ENCODE assay signal across 11 cellular contexts in the genomic region with DNA sequence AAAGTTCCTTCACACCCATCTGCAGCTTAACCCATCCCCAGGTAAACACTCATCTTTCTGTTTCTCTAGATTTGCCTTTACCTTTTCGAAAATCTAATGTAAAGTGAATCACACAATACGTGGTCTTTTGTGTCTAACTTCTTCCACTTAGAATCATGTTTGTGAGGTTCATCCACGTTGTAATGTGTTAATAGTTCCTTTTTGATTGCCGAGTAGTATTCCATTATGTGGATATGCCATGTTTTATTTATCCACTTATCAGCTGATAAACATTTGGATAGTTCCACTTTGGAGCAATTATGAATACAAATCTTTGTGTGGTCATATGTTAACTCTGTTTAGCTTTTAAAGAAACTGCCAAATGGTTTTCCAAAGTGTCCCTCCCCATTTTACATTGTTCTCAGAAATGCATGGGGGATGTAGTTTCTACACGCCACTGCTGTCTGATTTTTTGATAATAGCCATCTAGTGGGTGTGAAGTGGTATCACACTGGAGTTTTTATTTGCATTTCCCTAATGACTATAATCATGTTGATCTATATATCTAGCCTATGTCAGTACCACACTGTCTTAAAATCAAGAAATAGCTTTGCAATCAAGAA. TPM values are rescaled to one million over a fixed set of nuclear protein-coding genes. Genes with fewer than 3 reads are reported as not detected.
DNase-seq lines count a peak whose midpoint lies in the region; ATAC-seq, FAIRE-seq and TF ChIP-seq lines count a peak whose summit lies in the region.
"Had no signal": no experiment of that assay in that cellular context is flagged by ENCODE, and none has a peak within 500 bp of the region (broad histone marks: within the 10 kb centered on the region; RNA-seq: fewer than 3 reads in every experiment).

No MANE protein-coding gene starts in this region.

- no peak overlapping the region for H2BK120ac ChIP-seq in H1 (replicated peaks; ENCODE audit: low read depth, low read length)

- H3K79me1 ChIP-seq in H1 (ENCODE audit: low read depth, low read length), result no peaks in the 10 kb centered on the region

- no TSS peak for BruUV-seq in MCF 10A (replicated peaks; lab: Mats Ljungman, UMichigan)

- no peak overlapping the region for H3K9ac ChIP-seq in H1 (replicated peaks in 1 of 4; ENCODE audit: extremely low read depth in 1 of 4, low read depth in 3 of 4, low read length in 3 of 4)
- H3K9ac ChIP-seq: GM23248 had no signal

- no peaks in the 10 kb centered on the region for H3K27me3 ChIP-seq in breast epithelium
- no peaks in the 10 kb centered on the region for H3K27me3 ChIP-seq in H1 (replicated peaks in 1 of 4; ENCODE audit: control insufficient read depth in 3 of 4, extremely low read depth in 1 of 4, insufficient read depth in 3 of 4, low read length in 3 of 4)

- H3K9me3 Mint-ChIP-seq in MCF 10A (ENCODE audit: unreplicated experiment), result no peaks in the 10 kb centered on the region
- H3K9me3 Mint-ChIP-seq: stimulated activated naive CD8-positive, alpha-beta T cell treated with anti-CD3 and anti-CD28 coated beads, Interleukin-15, amount 100 ng/mL, for 72 hours had no signal

- WGBS in H1 (ENCODE audit: extremely low coverage in 1 of 2, insufficient coverage in 1 of 2, insufficient read length in 1 of 2, insufficient replicate concordance in 2 of 2, low coverage in 1 of 2, low lambda C conversion rate in 2 of 2, missing lambda C conversion rate in 1 of 2), 2 experiments, result 90% methylated on average over 5 of the region's 5 CpGs; no CpG with 5 or more reads in 1 of the 2 experiments

- H4K8ac ChIP-seq in H1 (ENCODE audit: extremely low read depth, insufficient read depth, low read length), result no peak overlapping the region

- no peak for TF ChIP-seq POLR2A in breast epithelium (IDR thresholded peaks at IDR 0.05)
- TF ChIP-seq POLR2A in H1 (IDR thresholded peaks at IDR 0.05; ENCODE audit: control extremely low read depth in 1 of 2, low read depth in 2 of 2, low read length in 2 of 2), result no peak

- H4K20me1 ChIP-seq in H1 (replicated peaks in 1 of 2; ENCODE audit: control insufficient read depth in 1 of 2, insufficient read depth in 2 of 2, low read length in 2 of 2), result no peaks in the 10 kb centered on the region

- no peak overlapping the region for H3K27ac ChIP-seq in breast epithelium
- no peak overlapping the region for H3K27ac ChIP-seq in H1 (ENCODE audit: low read depth, low read length)
- H3K27ac ChIP-seq: GM23248 had no signal

- H3K27ac Mint-ChIP-seq in MCF 10A (ENCODE audit: low read depth, unreplicated experiment), result no peak overlapping the region
- H3K27ac Mint-ChIP-seq: stimulated activated naive CD8-positive, alpha-beta T cell treated with anti-CD3 and anti-CD28 coated beads, Interleukin-15, amount 100 ng/mL, for 72 hours had no signal

- peaks cover 14% of the 10 kb centered on the region for H3K36me3 Mint-ChIP-seq in MCF 10A (ENCODE audit: insufficient read depth, unreplicated experiment)

- H2BK15ac ChIP-seq in H1 (ENCODE audit: low read length), result no peak overlapping the region

- DNase-seq in MCF 10A (ENCODE audit: unreplicated experiment) (no peak), breast epithelium (ENCODE audit: low spot score in 2 of 2) (no peak), NCI-H69 (lab: John Stamatoyannopoulos, UW) (peak; percentile 33), H1 (ENCODE audit: low read depth in 1 of 2, low spot score in 2 of 2) (no peak), frontal cortex (ENCODE audit: low spot score in 2 of 2) (no peak), omental fat pad (ENCODE audit: low spot score) (no peak)
- DNase-seq in activated CD4-positive, CD25-positive, alpha-beta regulatory T cell treated with anti-CD3 and anti-CD28 coated beads, Interleukin-2, amount 50 U/mL, for 72 hours, result no peak
- DNase-seq: GM23248; NCI-H446 treated with DMSO at 0.1 percent for 48 hours; stimulated activated naive CD8-positive, alpha-beta T cell treated with anti-CD3 and anti-CD28 coated beads, Interleukin-15, amount 100 ng/mL, for 72 hours had no signal

- H3K4me1 ChIP-seq in breast epithelium (no peaks in the 10 kb centered on the region), H1 (replicated peaks in 1 of 4; ENCODE audit: control insufficient read depth in 3 of 4, insufficient read depth in 4 of 4, low read length in 3 of 4) (no peaks in the 10 kb centered on the region)

- no peaks in the 10 kb centered on the region for H3K9me3 ChIP-seq in breast epithelium
- no peaks in the 10 kb centered on the region for H3K9me3 ChIP-seq in H1 (ENCODE audit: insufficient read depth in 2 of 2, low read depth in 1 of 2, low read length in 1 of 2)

- H3K79me2 ChIP-seq in H1 (ENCODE audit: control insufficient read depth in 1 of 2, insufficient read depth in 2 of 2, low read length in 2 of 2), result no peaks in the 10 kb centered on the region

- no peak for TF ChIP-seq EP300 in H1 (IDR thresholded peaks at IDR 0.05; ENCODE audit: borderline replicate concordance in 1 of 2, low read depth in 2 of 2, low read length in 2 of 2)

- H3K27me3 Mint-ChIP-seq in MCF 10A (ENCODE audit: insufficient read depth, unreplicated experiment), result no peaks in the 10 kb centered on the region
- H3K27me3 Mint-ChIP-seq: stimulated activated naive CD8-positive, alpha-beta T cell treated with anti-CD3 and anti-CD28 coated beads, Interleukin-15, amount 100 ng/mL, for 72 hours had no signal

- no peaks in the 10 kb centered on the region for H3K23me2 ChIP-seq in H1 (ENCODE audit: low read depth, low read length)

- POLR2A ChIA-PET in MCF 10A (lab: Yijun Ruan, JAX), result interaction anchor here (0.6 kb wide), 1 partner anchor 1989 kb away, joined by 3 read pairs; no protein-coding TSS in a partner anchor
- POLR2A ChIA-PET in H1 (lab: Charles Lee; ENCODE audit: partially characterized antibody), result interaction anchor here (1.5 kb wide), 1 partner anchor 53 kb away, joined by 3 read pairs; no protein-coding TSS in a partner anchor

- TF ChIP-seq RAD21 in H1 (IDR thresholded peaks at IDR 0.05 in 1 of 2, conservative IDR thresholded peaks at IDR 0.05 in 1 of 2; ENCODE audit: low read depth in 2 of 2, low read length in 2 of 2), result no peak

- no peak overlapping the region for H3K4me2 ChIP-seq in H1 (ENCODE audit: insufficient read depth in 1 of 2, low read depth in 2 of 2, low read length in 2 of 2)

- H3K4me1 Mint-ChIP-seq in MCF 10A (ENCODE audit: insufficient read depth, unreplicated experiment), result peaks cover 5% of the 10 kb centered on the region

- H3K4me3 Mint-ChIP-seq in MCF 10A (ENCODE audit: unreplicated experiment), result no peak overlapping the region
- H3K4me3 Mint-ChIP-seq: stimulated activated naive CD8-positive, alpha-beta T cell treated with anti-CD3 and anti-CD28 coated beads, Interleukin-15, amount 100 ng/mL, for 72 hours had no signal

- H2BK12ac ChIP-seq in H1 (ENCODE audit: low read depth, low read length), result no peak overlapping the region

- no peak overlapping the region for H2BK20ac ChIP-seq in H1 (ENCODE audit: low read length)

- CTCF ChIA-PET in MCF 10A (lab: Yijun Ruan, JAX) (interaction anchor here (0.6 to 2.8 kb wide), 6 partner anchors 10 to 36 kb away, joined by 3 to 23 read pairs (median 4); no protein-coding TSS in a partner anchor), H1 (lab: Charles Lee; ENCODE audit: partially characterized antibody) (interaction anchor here (1.0 to 2.5 kb wide), 8 partner anchors 12 to 81 kb away, joined by 3 to 10 read pairs (median 6); no protein-coding TSS in a partner anchor)

- TF ChIP-seq CTCF in MCF 10A (IDR thresholded peaks at IDR 0.05; ENCODE audit: unreplicated experiment) (peak; percentile 11), breast epithelium (IDR thresholded peaks at IDR 0.05) (no peak), H1 (IDR thresholded peaks at IDR 0.05; ENCODE audit: control extremely low read depth in 1 of 3, insufficient read depth in 1 of 3, low read depth in 1 of 3, low read length in 3 of 3) (peak in 1 of 3 experiments; percentile 16; a peak in 1 of 4 replicates), omental fat pad (IDR thresholded peaks at IDR 0.05) (no peak)

- H4K91ac ChIP-seq in H1 (replicated peaks; ENCODE audit: insufficient read length, low read length), result no peak overlapping the region

- H3K36me3 ChIP-seq in breast epithelium (no peaks in the 10 kb centered on the region), H1 (ENCODE audit: control insufficient read depth in 2 of 4, insufficient read depth in 4 of 4, low read length in 3 of 4) (peaks cover 0 to 11% (median under 1%) of the 10 kb centered on the region in 4 experiments; a peak in 3 of 8 replicates)

- no peak overlapping the region for H3K14ac ChIP-seq in H1 (ENCODE audit: insufficient read length)

- H2BK5ac ChIP-seq in H1 (ENCODE audit: low read depth, low read length), result no peak overlapping the region

- H3K4ac ChIP-seq in H1 (replicated peaks; ENCODE audit: insufficient read length, low read depth, low read length), result no peak overlapping the region

- no peak overlapping the region for H3K23ac ChIP-seq in H1 (ENCODE audit: insufficient read length)

- H3K4me3 ChIP-seq in breast epithelium (no peak overlapping the region), H1 (ENCODE audit: extremely low read depth in 1 of 4, insufficient read depth in 2 of 4, low read depth in 3 of 4, low read length in 4 of 4) (no peak overlapping the region)
- H3K4me3 ChIP-seq: GM23248 had no signal

- ATAC-seq in HG03139 (IDR thresholded peaks at IDR 0.05; ENCODE audit: unreplicated experiment) (no peak), omental fat pad (ENCODE audit: low FRiP score) (no peak)
- ATAC-seq: stimulated activated naive CD8-positive, alpha-beta T cell treated with anti-CD3 and anti-CD28 coated beads, Interleukin-15, amount 100 ng/mL, for 72 hours had no signal

- intact Hi-C loops in MCF 10A (cut with micrococcal nuclease), result no loop called here
- intact Hi-C loops in breast epithelium (cut with DNase I; ENCODE audit: low total_unique reads), result no loop called here

- no peak overlapping the region for H2AFZ ChIP-seq in H1 (ENCODE audit: low read length)
- H2AFZ ChIP-seq: GM23248 had no signal

- H3K56ac ChIP-seq in H1 (replicated peaks; ENCODE audit: insufficient read length, low read depth, low read length), result no peak overlapping the region

- FAIRE-seq in H1 (lab: Jason Lieb, UNC), result no peak
- no peak for FAIRE-seq in frontal cortex (lab: Jason Lieb, UNC)

- H3K18ac ChIP-seq in H1 (ENCODE audit: extremely low read depth, low read length), result no peak overlapping the region

- no peak overlapping the region for H4K5ac ChIP-seq in H1 (ENCODE audit: insufficient read length, low read depth, low read length)

- no peak overlapping the region for H2AK5ac ChIP-seq in H1 (ENCODE audit: low read depth, low read length)

RNA-seq across cellular contexts. Expression of gene PECR, which starts 22.3 kb away (rescaled TPM):
- 8.3 and 20.0 TPM in 2 replicates for total RNA-seq in MCF 10A (2022)
- total RNA-seq in breast epithelium, result 10 to 100 TPM in 2 of 3 donors, 1 to 10 TPM in 1; 6.3 to 62.7 (median 10.2) TPM
- 17.5 and 19.2 TPM in 2 replicates for total RNA-seq in H1 (2021; fragmentation: NEBNext Ultra II Directional; extraction: Animal tissue kit (Norgen Biotek cat#: 25700))
- 15.3 and 15.9 TPM in 2 replicates for polyA plus RNA-seq in H1 (2011; rRNA removed)
- 15.0 TPM for polyA plus RNA-seq in H1 (2011; cell fraction: cytosol; rRNA removed)
- 25.3 TPM for polyA plus RNA-seq in H1 (2011; cell fraction: nucleus; rRNA removed)
- 17.2 to 20.7 TPM (median 17.4 TPM) in 4 replicates for polyA plus RNA-seq in H1 (2012, experiment 1 of 2)
- 11.2 TPM for polyA plus RNA-seq in H1 (2012, experiment 2 of 2)
- polyA plus RNA-seq in H1 (2013, experiment 1 of 2), result 9.3 TPM
- 8.6 TPM for polyA plus RNA-seq in H1 (2013, experiment 2 of 2)
- polyA minus RNA-seq in H1 (2011; rRNA and poly(A)+ RNA removed), result 28.2 and 53.7 TPM in 2 replicates
- polyA minus RNA-seq in H1 (2011; cell fraction: cytosol; rRNA and poly(A)+ RNA removed), result 12.9 TPM
- 27.9 TPM for polyA minus RNA-seq in H1 (2011; cell fraction: nucleus; rRNA and poly(A)+ RNA removed)
- 27.3 TPM for total RNA-seq in frontal cortex
- 10 to 100 TPM; 18.5 to 57.9 (median 24.2) TPM for total RNA-seq in omental fat pad

RNA-seq across cellular contexts. Expression of gene TMEM169, which starts 22.4 kb away (rescaled TPM):
- total RNA-seq in MCF 10A (2022) (0.25 and 0.35 TPM in 2 replicates), breast epithelium (1 to 10 TPM in 1 of 3 donors, under 1 TPM in 1, not detected in 1; 0.29 to 1.3 TPM), frontal cortex (23.2 TPM), omental fat pad (1 to 10 TPM in 1 of 4 donors, under 1 TPM in 3; 0.36 to 1.6 (median 0.70) TPM)
- 2.4 and 2.5 TPM in 2 replicates for total RNA-seq in H1 (2021; fragmentation: NEBNext Ultra II Directional; extraction: Animal tissue kit (Norgen Biotek cat#: 25700))
- polyA plus RNA-seq in H1 (2011; rRNA removed), result 0.41 and 0.75 TPM in 2 replicates
- polyA plus RNA-seq in H1 (2011; cell fraction: cytosol; rRNA removed), result 0.89 TPM
- polyA plus RNA-seq in H1 (2011; cell fraction: nucleus; rRNA removed), result 0.77 TPM
- 1.1 to 2.0 TPM (median 1.7 TPM) in 4 replicates for polyA plus RNA-seq in H1 (2012, experiment 1 of 2)
- 0.60 TPM for polyA plus RNA-seq in H1 (2012, experiment 2 of 2)
- polyA plus RNA-seq in H1 (2013, experiment 1 of 2), result 3.5 TPM
- 3.3 TPM for polyA plus RNA-seq in H1 (2013, experiment 2 of 2)
- polyA minus RNA-seq in H1 (2011; rRNA and poly(A)+ RNA removed), result 0.68 and 4.0 TPM in 2 replicates
- polyA minus RNA-seq in H1 (2011; cell fraction: cytosol; rRNA and poly(A)+ RNA removed), result 3.1 TPM
- polyA minus RNA-seq in H1 (2011; cell fraction: nucleus; rRNA and poly(A)+ RNA removed), result 0.80 TPM

RNA-seq across cellular contexts. Expression of gene MREG, which starts 46.0 kb away (rescaled TPM):
- 6.8 and 10.4 TPM in 2 replicates for total RNA-seq in MCF 10A (2022)
- 10 to 100 TPM in 2 of 3 donors, 1 to 10 TPM in 1; 3.8 to 30.1 (median 16.1) TPM for total RNA-seq in breast epithelium
- total RNA-seq in H1 (2021; fragmentation: NEBNext Ultra II Directional; extraction: Animal tissue kit (Norgen Biotek cat#: 25700)), result 28.4 and 31.9 TPM in 2 replicates
- 5.7 and 7.5 TPM in 2 replicates for polyA plus RNA-seq in H1 (2011; rRNA removed)
- polyA plus RNA-seq in H1 (2011; cell fraction: cytosol; rRNA removed), result 9.8 TPM
- polyA plus RNA-seq in H1 (2011; cell fraction: nucleus; rRNA removed), result 10.7 TPM
- polyA plus RNA-seq in H1 (2012, experiment 1 of 2), result 15.4 to 24.4 TPM (median 17.9 TPM) in 4 replicates
- 13.0 TPM for polyA plus RNA-seq in H1 (2012, experiment 2 of 2)
- polyA plus RNA-seq in H1 (2013, experiment 1 of 2), result 14.0 TPM
- polyA plus RNA-seq in H1 (2013, experiment 2 of 2), result 13.2 TPM
- polyA minus RNA-seq in H1 (2011; rRNA and poly(A)+ RNA removed), result 14.5 and 20.8 TPM in 2 replicates
- 11.8 TPM for polyA minus RNA-seq in H1 (2011; cell fraction: cytosol; rRNA and poly(A)+ RNA removed)
- 18.4 TPM for polyA minus RNA-seq in H1 (2011; cell fraction: nucleus; rRNA and poly(A)+ RNA removed)
- 2.4 TPM for total RNA-seq in frontal cortex
- total RNA-seq in omental fat pad, result 1 to 10 TPM; 2.2 to 5.6 (median 3.7) TPM

RNA-seq across cellular contexts. Expression of gene XRCC5, which starts 49.8 kb away (rescaled TPM):
- total RNA-seq in MCF 10A (2022), result 159 and 198 TPM in 2 replicates
- 100 to 1,000 TPM; 134 to 227 (median 188) TPM for total RNA-seq in breast epithelium
- 597 and 644 TPM in 2 replicates for total RNA-seq in H1 (2021; fragmentation: NEBNext Ultra II Directional; extraction: Animal tissue kit (Norgen Biotek cat#: 25700))
- polyA plus RNA-seq in H1 (2011; rRNA removed), result 244 and 308 TPM in 2 replicates
- polyA plus RNA-seq in H1 (2011; cell fraction: cytosol; rRNA removed), result 269 TPM
- polyA plus RNA-seq in H1 (2011; cell fraction: nucleus; rRNA removed), result 298 TPM
- polyA plus RNA-seq in H1 (2012, experiment 1 of 2), result 375 to 610 TPM (median 456 TPM) in 4 replicates
- 36.0 TPM for polyA plus RNA-seq in H1 (2012, experiment 2 of 2)
- polyA plus RNA-seq in H1 (2013, experiment 1 of 2), result 317 TPM
- polyA plus RNA-seq in H1 (2013, experiment 2 of 2), result 314 TPM
- 1,761 and 2,919 TPM in 2 replicates for polyA minus RNA-seq in H1 (2011; rRNA and poly(A)+ RNA removed)
- 272 TPM for polyA minus RNA-seq in H1 (2011; cell fraction: cytosol; rRNA and poly(A)+ RNA removed)
- polyA minus RNA-seq in H1 (2011; cell fraction: nucleus; rRNA and poly(A)+ RNA removed), result 631 TPM
- 415 TPM for total RNA-seq in frontal cortex
- total RNA-seq in omental fat pad, result 100 to 1,000 TPM; 112 to 153 (median 143) TPM
